In the genomic region with DNA sequence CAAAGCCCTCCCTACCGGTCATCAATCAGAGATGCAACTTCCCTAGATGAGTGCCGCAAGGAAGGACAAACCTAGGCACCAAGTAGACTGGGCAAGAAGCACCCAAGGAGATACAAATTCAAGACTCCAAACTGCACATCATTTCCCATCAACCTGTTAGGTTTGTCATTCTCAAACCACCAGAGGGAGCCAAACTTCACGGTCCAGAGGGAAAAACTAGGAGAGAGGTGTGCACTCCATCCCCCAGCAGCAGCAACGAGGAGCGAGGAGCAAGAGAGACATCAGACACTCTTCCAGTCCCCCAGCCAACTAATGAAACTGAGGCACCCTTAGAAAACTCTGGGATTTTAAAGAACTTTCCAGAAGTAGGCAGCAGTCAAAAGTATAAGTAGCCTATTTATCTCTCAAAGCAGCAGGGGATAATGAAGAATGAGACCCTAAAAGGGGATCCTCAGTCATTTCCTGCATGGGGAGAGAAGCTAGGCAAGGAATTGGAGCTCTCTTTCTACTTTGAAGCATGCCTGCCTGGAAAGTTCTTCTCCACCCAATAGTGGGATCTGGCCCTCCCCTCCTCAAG, we compare ENCODE assay signal across 8 cellular contexts. TPM values are rescaled to one million over a fixed set of nuclear protein-coding genes. Genes with fewer than 3 reads are reported as not detected.
DNase-seq lines count a peak whose midpoint lies in the region; ATAC-seq and TF ChIP-seq lines count a peak whose summit lies in the region.

No MANE protein-coding gene starts in this region.

- H3K27ac Mint-ChIP-seq in T-cell = no peak overlapping the region

- peak; percentile 94 for TF ChIP-seq CTCF in BE2C (IDR thresholded peaks at IDR 0.05; ENCODE audit: low read depth, low read length)
- peak; percentile 23 to 74 (median 70) for TF ChIP-seq CTCF in ascending aorta (IDR thresholded peaks at IDR 0.05)

- peaks cover 4 to 21% (median 14%) of the 10 kb centered on the region in 3 donors for H3K4me1 Mint-ChIP-seq in T-cell

- H3K27me3 ChIP-seq in BE2C = no peaks in the 10 kb centered on the region
- H3K27me3 ChIP-seq in ascending aorta = no peaks in the 10 kb centered on the region

- H3K4me3 ChIP-seq in BE2C (ENCODE audit: low read depth, low read length) = no peak overlapping the region
- no peak overlapping the region for H3K4me3 ChIP-seq in ascending aorta

- POLR2A ChIA-PET in T-cell (lab: Charles Lee) = no interaction called here

- ATAC-seq in GM21360 (IDR thresholded peaks at IDR 0.05; ENCODE audit: unreplicated experiment) (peak; percentile 50), T-cell (replicated peaks in 1 of 4) (peak; percentile 73 to 84 (median 79)), GM21825 (IDR thresholded peaks at IDR 0.05; ENCODE audit: unreplicated experiment) (no peak)

- no peaks in the 10 kb centered on the region for H3K9me3 ChIP-seq in BE2C
- no peaks in the 10 kb centered on the region for H3K9me3 ChIP-seq in ascending aorta

- no peaks in the 10 kb centered on the region for H3K36me3 Mint-ChIP-seq in T-cell

- H3K9me3 Mint-ChIP-seq in T-cell = no peaks in the 10 kb centered on the region

- DNase-seq in BE2C (peak; percentile 74), NCI-H1417 (lab: John Stamatoyannopoulos, UW) (peak; percentile 78 to 93 (median 83)), T-cell (peak in 30 of 34 experiments; percentile 4 to 55 (median 34)), ascending aorta (ENCODE audit: low spot score in 2 of 2) (no peak), hippocampal formation (lab: John Stamatoyannopoulos, UW) (peak; percentile 10 to 31)
- peak; percentile 34 for DNase-seq in stimulated activated CD4-positive, alpha-beta T cell treated with anti-CD3 and anti-CD28 coated beads, Interleukin-12 subunit alpha, Interleukin-12 subunit beta, amount 100 ng/mL, for 4 hours

- intact Hi-C loops in ascending aorta (cut with DNase I) = no loop called here

- no peaks in the 10 kb centered on the region for H3K4me1 ChIP-seq in BE2C
- H3K4me1 ChIP-seq in ascending aorta = no peaks in the 10 kb centered on the region

- CTCF ChIA-PET in T-cell (lab: Charles Lee) = interaction anchor here (0.6 to 2.5 kb wide), 5 partner anchors 27 to 231 kb away, joined by 3 to 17 read pairs (median 3); no protein-coding TSS in a partner anchor

- no peak overlapping the region for H3K27ac ChIP-seq in ascending aorta

- no peaks in the 10 kb centered on the region for H3K36me3 ChIP-seq in BE2C
- no peaks in the 10 kb centered on the region for H3K36me3 ChIP-seq in ascending aorta

- no peaks in the 10 kb centered on the region for H3K27me3 Mint-ChIP-seq in T-cell

- no peak overlapping the region for H3K4me3 Mint-ChIP-seq in T-cell

RNA-seq across cellular contexts. Expression of a gene that starts 37.0 kb away (rescaled TPM):
- 2.1 TPM for polyA plus RNA-seq in BE2C (2012; ENCODE audit: insufficient read depth, insufficient read length, low read depth)
- 1 to 10 TPM; 4.2 to 7.4 (median 6.3) TPM for total RNA-seq in T-cell
- total RNA-seq in ascending aorta = 6.6 TPM

RNA-seq across cellular contexts. Expression of a gene that starts 52.2 kb away (rescaled TPM):
- polyA plus RNA-seq in BE2C (2012; ENCODE audit: insufficient read depth, insufficient read length, low read depth) = 228 TPM
- total RNA-seq in T-cell (100 to 1,000 TPM; 240 to 310 (median 290) TPM), ascending aorta (250 TPM)

Comparison
In these comparisons a context has a peak if more than half of its experiments do, and no peak if none do; other contexts are left out.
1. DNase-seq: peak in BE2C (single experiment), NCI-H1417 (3 of 3), T-cell (30 of 34), hippocampal formation (2 of 2) and stimulated activated CD4-positive, alpha-beta T cell treated with anti-CD3 and anti-CD28 coated beads, Interleukin-12 subunit alpha, Interleukin-12 subunit beta, amount 100 ng/mL, for 4 hours (single experiment); none in ascending aorta (0 of 2).